In genomic region chr19:50378169-50378862, GRCh38 we compare ENCODE assay signal across 18 cellular contexts. TPM values are rescaled to one million over a fixed set of nuclear protein-coding genes. Genes with fewer than 3 reads are reported as not detected.
DNase-seq lines count a peak whose midpoint lies in the region; ATAC-seq, FAIRE-seq and TF ChIP-seq lines count a peak whose summit lies in the region.
"Had no signal": no experiment of that assay in that cellular context is flagged by ENCODE, and none has a peak within 500 bp of the region (broad histone marks: within the 10 kb centered on the region; RNA-seq: fewer than 3 reads in every experiment).

No MANE protein-coding gene starts in this region.

- H3K9me3 Mint-ChIP-seq in activated naive CD4-positive, alpha-beta T cell treated with anti-CD3 and anti-CD28 coated beads, Interleukin-2, amount 10 ng/mL, durations not matched to agents 7 days and 5 days, result no peaks in the 10 kb centered on the region
- no peaks in the 10 kb centered on the region for H3K9me3 Mint-ChIP-seq in stimulated activated effector memory CD8-positive, alpha-beta T cell treated with anti-CD3 and anti-CD28 coated beads, Interleukin-12 subunit alpha, Interleukin-12 subunit beta, amount 100 ng/mL, for 72 hours

- no peak for DNase-seq in activated naive CD4-positive, alpha-beta T cell treated with anti-CD3 and anti-CD28 coated beads, Interleukin-2, amount 10 ng/mL, durations not matched to agents 7 days and 5 days
- DNase-seq in activated naive CD4-positive, alpha-beta T cell treated with Interleukin-2 at 50 U/mL for 16 hours, result no peak
- no peak for DNase-seq in mammary epithelial cell
- DNase-seq in stimulated activated effector memory CD8-positive, alpha-beta T cell treated with anti-CD3 and anti-CD28 coated beads, Interleukin-12 subunit alpha, Interleukin-12 subunit beta, amount 100 ng/mL, for 72 hours (ENCODE audit: low spot score in 2 of 2), result no peak
- DNase-seq in left colon, result no peak
- DNase-seq in HTR-8/SVneo (ENCODE audit: insufficient read length, low spot score), result no peak
- DNase-seq: activated CD4-positive, alpha-beta T cell treated with anti-CD3 and anti-CD28 coated beads for 1 hour; activated effector memory CD4-positive, alpha-beta T cell treated with anti-CD3 and anti-CD28 coated beads, Interleukin-2, amount 50 U/mL, for 16 hours; DMS 273 treated with DMSO at 0.1 percent for 48 hours; endodermal cell; gastrocnemius medialis; HCEC 1CT; midbrain; NCI-H524; stimulated activated CD4-positive, alpha-beta T cell treated with anti-CD3 and anti-CD28 coated beads, Interleukin-15, amount 100 ng/mL, for 24 hours had no signal

- ATAC-seq in stimulated activated effector memory CD8-positive, alpha-beta T cell treated with anti-CD3 and anti-CD28 coated beads, Interleukin-12 subunit alpha, Interleukin-12 subunit beta, amount 100 ng/mL, for 72 hours, result no peak
- no peak for ATAC-seq in left colon
- ATAC-seq: gastrocnemius medialis had no signal

- H3K79me2 ChIP-seq in mammary epithelial cell (ENCODE audit: insufficient read depth, low read length), result peaks cover 11% of the 10 kb centered on the region

- H3K4me1 Mint-ChIP-seq in activated naive CD4-positive, alpha-beta T cell treated with anti-CD3 and anti-CD28 coated beads, Interleukin-2, amount 10 ng/mL, durations not matched to agents 7 days and 5 days, result peaks cover 34% of the 10 kb centered on the region
- peaks cover 50% of the 10 kb centered on the region for H3K4me1 Mint-ChIP-seq in stimulated activated effector memory CD8-positive, alpha-beta T cell treated with anti-CD3 and anti-CD28 coated beads, Interleukin-12 subunit alpha, Interleukin-12 subunit beta, amount 100 ng/mL, for 72 hours

- no peak overlapping the region for H2AFZ ChIP-seq in mammary epithelial cell (ENCODE audit: low read depth, low read length)

- TF ChIP-seq CTCF in mammary epithelial cell (conservative IDR thresholded peaks at IDR 0.05 in 1 of 2, IDR thresholded peaks at IDR 0.05 in 1 of 2; ENCODE audit: extremely low read depth in 1 of 2, insufficient read depth in 1 of 2, low read depth in 1 of 2, low read length in 2 of 2), result no peak

- TSS peak; percentile 40 for BruUV-seq in mammary epithelial cell (replicated peaks; lab: Mats Ljungman, UMichigan)

- peaks cover 3% of the 10 kb centered on the region for H3K4me1 ChIP-seq in mammary epithelial cell (ENCODE audit: insufficient read depth, low read length)

- H3K4me3 Mint-ChIP-seq in activated naive CD4-positive, alpha-beta T cell treated with anti-CD3 and anti-CD28 coated beads, Interleukin-2, amount 10 ng/mL, durations not matched to agents 7 days and 5 days, result peak overlapping the region; percentile 90
- H3K4me3 Mint-ChIP-seq in stimulated activated effector memory CD8-positive, alpha-beta T cell treated with anti-CD3 and anti-CD28 coated beads, Interleukin-12 subunit alpha, Interleukin-12 subunit beta, amount 100 ng/mL, for 72 hours, result peak overlapping the region; percentile 93
- H3K4me3 Mint-ChIP-seq: endodermal cell had no signal

- WGBS in mammary epithelial cell (ENCODE audit: low coverage, missing lambda C conversion rate), result 94% methylated on average over 24 of the region's 36 CpGs

- no peak overlapping the region for H3K27ac ChIP-seq in mammary epithelial cell (ENCODE audit: insufficient read depth, low read depth, low read length)

- no peak for FAIRE-seq in HTR-8/SVneo (lab: Jason Lieb, UNC)
- FAIRE-seq: RCC 7860 had no signal

- no peaks in the 10 kb centered on the region for H4K20me1 ChIP-seq in mammary epithelial cell (ENCODE audit: insufficient read depth, low read length)

- H3K4me3 ChIP-seq in mammary epithelial cell (replicated peaks in 1 of 3; ENCODE audit: insufficient read depth in 1 of 3, low read depth in 2 of 3, low read length in 3 of 3), result no peak overlapping the region
- H3K4me3 ChIP-seq: gastrocnemius medialis, tibial nerve had no signal

- peaks cover 40% of the 10 kb centered on the region for H3K36me3 Mint-ChIP-seq in activated naive CD4-positive, alpha-beta T cell treated with anti-CD3 and anti-CD28 coated beads, Interleukin-2, amount 10 ng/mL, durations not matched to agents 7 days and 5 days
- H3K36me3 Mint-ChIP-seq in stimulated activated effector memory CD8-positive, alpha-beta T cell treated with anti-CD3 and anti-CD28 coated beads, Interleukin-12 subunit alpha, Interleukin-12 subunit beta, amount 100 ng/mL, for 72 hours, result peaks cover 68% of the 10 kb centered on the region

- peak overlapping the region; percentile 98 for H3K27ac Mint-ChIP-seq in activated naive CD4-positive, alpha-beta T cell treated with anti-CD3 and anti-CD28 coated beads, Interleukin-2, amount 10 ng/mL, durations not matched to agents 7 days and 5 days
- no peak overlapping the region for H3K27ac Mint-ChIP-seq in stimulated activated effector memory CD8-positive, alpha-beta T cell treated with anti-CD3 and anti-CD28 coated beads, Interleukin-12 subunit alpha, Interleukin-12 subunit beta, amount 100 ng/mL, for 72 hours
- H3K27ac Mint-ChIP-seq: endodermal cell had no signal

- H3K27me3 Mint-ChIP-seq in activated naive CD4-positive, alpha-beta T cell treated with anti-CD3 and anti-CD28 coated beads, Interleukin-2, amount 10 ng/mL, durations not matched to agents 7 days and 5 days, result no peaks in the 10 kb centered on the region

- CTCF ChIA-PET in activated naive CD4-positive, alpha-beta T cell treated with anti-CD3 and anti-CD28 coated beads, Interleukin-2, amount 10 ng/mL, durations not matched to agents 7 days and 5 days (lab: Charles Lee), result no interaction called here
- CTCF ChIA-PET in mammary epithelial cell (lab: Charles Lee; ENCODE audit: low non-redundant PET), result interaction anchor here (0.6 kb wide), 1 partner anchor 1038 kb away, joined by 3 read pairs; no protein-coding TSS in a partner anchor

- no peak overlapping the region for H3K4me2 ChIP-seq in mammary epithelial cell (ENCODE audit: insufficient read depth, low read depth, low read length)

- H3K27me3 ChIP-seq in mammary epithelial cell (ENCODE audit: insufficient read depth, low read length), result no peaks in the 10 kb centered on the region
- H3K27me3 ChIP-seq: gastrocnemius medialis, tibial nerve had no signal

- in situ Hi-C loops in mammary epithelial cell (cut with MboI; ENCODE audit: low sequenced_read_pairs in 2 of 2), result loop anchor here in 1 of 2 donors (5.0 kb wide), 1 partner anchor 99 kb away; the partner anchor contains the start of genes EMC10 and GARIN5A

- dilution Hi-C loops in mammary epithelial cell (cut with HindIII; ENCODE audit: low sequenced_read_pairs), result no loop called here

- H3K9ac ChIP-seq in mammary epithelial cell (ENCODE audit: insufficient read depth, low read length), result no peak overlapping the region

- intact Hi-C loops in mammary epithelial cell (cut with micrococcal nuclease), result no loop called here
- intact Hi-C loops in left colon (cut with DNase I, micrococcal nuclease), result no loop called here

- H3K9me3 ChIP-seq in mammary epithelial cell (replicated peaks; ENCODE audit: insufficient read depth, low read length), result no peaks in the 10 kb centered on the region
- H3K9me3 ChIP-seq: gastrocnemius medialis, tibial nerve had no signal

- peaks cover 6% of the 10 kb centered on the region for H3K36me3 ChIP-seq in mammary epithelial cell (ENCODE audit: insufficient read depth, low read length)

RNA-seq across cellular contexts. Expression of gene NR1H2, which starts 2.1 kb away (rescaled TPM):
- 10 to 100 TPM; 53.8 to 65.5 TPM for total RNA-seq in mammary epithelial cell
- polyA plus RNA-seq in mammary epithelial cell, result 33.4 TPM
- polyA minus RNA-seq in mammary epithelial cell, result 11.7 TPM
- 10 to 100 TPM; 61.9 to 75.2 TPM for total RNA-seq in left colon

RNA-seq across cellular contexts. Expression of gene POLD1, which starts 5.8 kb away (rescaled TPM):
- 10 to 100 TPM; 16.3 to 49.8 TPM for total RNA-seq in mammary epithelial cell
- 31.7 TPM for polyA plus RNA-seq in mammary epithelial cell
- polyA minus RNA-seq in mammary epithelial cell, result 20.7 TPM
- total RNA-seq in left colon, result 10 to 100 TPM; 26.0 to 28.2 TPM

RNA-seq across cellular contexts. Expression of gene NAPSA, which starts 12.9 kb away (rescaled TPM):
- total RNA-seq in mammary epithelial cell, result 1 to 10 TPM in 1 of 2 donors, under 1 TPM in 1; 0.75 to 1.3 TPM
- polyA plus RNA-seq in mammary epithelial cell, result 0.24 TPM
- polyA minus RNA-seq in mammary epithelial cell, result not detected
- total RNA-seq in left colon, result 1 to 10 TPM in 1 of 2 donors, under 1 TPM in 1; 0.55 to 1.1 TPM

RNA-seq across cellular contexts. Expression of gene SPIB, which starts 40.4 kb away (rescaled TPM):
- total RNA-seq in mammary epithelial cell (not detected), left colon (10 to 100 TPM; 48.2 to 93.6 TPM)
- polyA plus RNA-seq in mammary epithelial cell, result 0.06 TPM
- polyA minus RNA-seq in mammary epithelial cell, result not detected
- total RNA-seq: LHCN-M2 had no signal

RNA-seq across cellular contexts. Expression of gene KCNC3, which starts 49.1 kb away (rescaled TPM):
- total RNA-seq in mammary epithelial cell (under 1 TPM; 0.09 to 0.67 TPM), left colon (1 to 10 TPM in 1 of 2 donors, under 1 TPM in 1; 0.76 to 1.3 TPM)
- not detected for polyA plus RNA-seq in mammary epithelial cell
- not detected for polyA minus RNA-seq in mammary epithelial cell
- total RNA-seq: LHCN-M2 had no signal
